In the genomic region with DNA sequence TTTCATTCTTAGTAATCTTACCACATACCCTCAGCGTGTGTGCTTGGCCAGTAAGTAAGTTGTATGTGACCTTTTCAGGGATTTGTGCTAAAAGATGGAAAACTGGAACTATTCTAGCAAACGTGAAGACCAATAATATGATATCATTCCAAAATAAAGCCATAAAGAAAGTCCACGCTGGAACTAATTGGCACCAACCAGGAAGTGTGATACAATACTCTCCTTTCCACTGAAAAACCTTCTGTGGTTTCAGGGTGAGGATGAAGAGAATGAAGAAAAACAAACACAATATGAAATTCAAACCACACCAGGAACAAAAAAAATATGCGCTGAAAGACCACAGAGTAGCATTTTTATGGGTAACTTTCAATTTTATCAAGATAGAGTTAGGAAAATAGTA, we compare ENCODE assay signal across 18 cellular contexts.
DNase-seq lines count a peak whose midpoint lies in the region; ATAC-seq lines count a peak whose summit lies in the region.
"Had no signal": no experiment of that assay in that cellular context is flagged by ENCODE, and none has a peak within 500 bp of the region (broad histone marks: within the 10 kb centered on the region; RNA-seq: fewer than 3 reads in every experiment).

No MANE protein-coding gene starts in this region.

- DNase-seq in DMS53 (lab: John Stamatoyannopoulos, UW) (peak; percentile 26), DMS53 treated with DMSO at 0.1 percent for 48 hours (lab: John Stamatoyannopoulos, UW; ENCODE audit: unreplicated experiment) (no peak), amniotic stem cell (lab: John Stamatoyannopoulos, UW) (peak; percentile 42), fibroblast of peridontal ligament (ENCODE audit: extremely low read depth) (peak; percentile 94), stromal cell of bone marrow (ENCODE audit: low read depth) (peak; percentile 70), midbrain (lab: John Stamatoyannopoulos, UW) (no peak), cerebellum (ENCODE audit: low spot score) (no peak)
- DNase-seq: activated CD4-positive, alpha-beta T cell treated with anti-CD3 and anti-CD28 coated beads for 36 hours; activated naive CD4-positive, alpha-beta T cell; effector CD8-positive, alpha-beta T cell; foreskin melanocyte; left lung; NCI-H1436 treated with DMSO at 0.1 percent for 48 hours; NCI-H446; psoas muscle; SHP77; stimulated activated naive B cell treated with anti-CD40 and anti-IgM and Interleukin-4, amounts not matched to agents 10 μg/mL and 1 μg/mL and 100 μg/mL, for 72 hours had no signal

- ATAC-seq in GM18502 (IDR thresholded peaks at IDR 0.05; ENCODE audit: poor library complexity, unreplicated experiment), result no peak
- ATAC-seq: activated CD4-positive, alpha-beta T cell treated with anti-CD3 and anti-CD28 coated beads for 36 hours; left lung; psoas muscle; stimulated activated naive B cell treated with anti-CD40 and anti-IgM and Interleukin-4, amounts not matched to agents 10 μg/mL and 1 μg/mL and 100 μg/mL, for 72 hours had no signal

Comparison
In these comparisons a context has a peak if more than half of its experiments do, and no peak if none do; other contexts are left out.
1. DNase-seq: peak in DMS53 (single experiment), amniotic stem cell (single experiment), fibroblast of peridontal ligament (single experiment) and stromal cell of bone marrow (single experiment); none in DMS53 treated with DMSO at 0.1 percent for 48 hours (single experiment), midbrain (single experiment) and cerebellum (single experiment).